In genomic region chr4:70203601-70204000, GRCh38 we compare ENCODE assay signal across 30 cellular contexts. TPM values are rescaled to one million over a fixed set of nuclear protein-coding genes. Genes with fewer than 3 reads are reported as not detected.
"Had no signal": no experiment of that assay in that cellular context is flagged by ENCODE, and none has a peak within 500 bp of the region (broad histone marks: within the 10 kb centered on the region; RNA-seq: fewer than 3 reads in every experiment).

No MANE protein-coding gene starts in this region.

- H3K27me3 ChIP-seq: colonic mucosa, esophagus squamous epithelium, gastrocnemius medialis, heart right ventricle had no signal

- ATAC-seq: effector memory CD8-positive, alpha-beta T cell; esophagus mucosa; gastrocnemius medialis; heart right ventricle; left cardiac atrium; left ventricle myocardium superior; lower lobe of right lung; mucosa of descending colon had no signal

- H3K36me3 ChIP-seq: colonic mucosa, esophagus squamous epithelium, gastrocnemius medialis, heart right ventricle, lower lobe of right lung had no signal

- H3K27ac ChIP-seq: colonic mucosa, epithelial cell of prostate, esophagus squamous epithelium, gastrocnemius medialis, heart right ventricle, lower lobe of right lung had no signal

- H3K4me1 ChIP-seq: colonic mucosa, esophagus squamous epithelium, gastrocnemius medialis, heart right ventricle, lower lobe of right lung had no signal

- DNase-seq: colonic mucosa; cortex of kidney; effector CD8-positive, alpha-beta T cell; effector memory CD8-positive, alpha-beta T cell; endodermal cell; erythroblast; esophagus squamous epithelium; foreskin fibroblast; foreskin melanocyte; gastrocnemius medialis; glutamatergic neuron; head of caudate nucleus; heart right ventricle; hippocampal formation; left cardiac atrium; left ventricle myocardium superior; lower lobe of right lung; mesenchymal stem cell; mucosa of descending colon; naive B cell had no signal

- H3K9me3 ChIP-seq: colonic mucosa, esophagus squamous epithelium, gastrocnemius medialis, lower lobe of right lung, mucosa of descending colon had no signal

- H3K4me3 ChIP-seq: colonic mucosa, esophagus squamous epithelium, gastrocnemius medialis, heart right ventricle, lower lobe of right lung, mucosa of descending colon had no signal

RNA-seq across cellular contexts. Expression of gene ODAM, which starts 8.1 kb away (rescaled TPM):
- total RNA-seq: dermis microvascular lymphatic vessel endothelial cell, endodermal cell, esophagus mucosa, esophagus squamous epithelium, gastrocnemius medialis, glomerular endothelial cell, heart right ventricle, kidney epithelial cell, left cardiac atrium, left ventricle myocardium superior, lower leg skin, lung microvascular endothelial cell, mesenteric fat pad, myocyte had no signal

RNA-seq across cellular contexts. Expression of gene FDCSP, which starts 22.3 kb away (rescaled TPM):
- total RNA-seq: dermis microvascular lymphatic vessel endothelial cell, endodermal cell, gastrocnemius medialis, glomerular endothelial cell, heart right ventricle, kidney epithelial cell, left cardiac atrium, left ventricle myocardium superior, lower leg skin, lower lobe of right lung, lung microvascular endothelial cell, mesenteric fat pad, mucosa of descending colon, myocyte had no signal

RNA-seq across cellular contexts. Expression of gene CSN3, which starts 38.8 kb away (rescaled TPM):
- total RNA-seq: colonic mucosa, dermis microvascular lymphatic vessel endothelial cell, endodermal cell, esophagus mucosa, esophagus squamous epithelium, gastrocnemius medialis, glomerular endothelial cell, heart right ventricle, kidney epithelial cell, left cardiac atrium, left ventricle myocardium superior, lower leg skin, lower lobe of right lung, lung microvascular endothelial cell, mesenteric fat pad, mesothelial cell of epicardium, mucosa of descending colon, myocyte had no signal

RNA-seq across cellular contexts. Expression of gene PRR27, which starts 49.6 kb away (rescaled TPM):
- total RNA-seq: colonic mucosa, dermis microvascular lymphatic vessel endothelial cell, endodermal cell, esophagus mucosa, esophagus squamous epithelium, gastrocnemius medialis, glomerular endothelial cell, heart right ventricle, kidney epithelial cell, left cardiac atrium, left ventricle myocardium superior, lower leg skin, lower lobe of right lung, lung microvascular endothelial cell, mesenteric fat pad, mesothelial cell of epicardium, mucosa of descending colon, myocyte had no signal
